Comparison of ENCODE assay signal across 12 cellular contexts in the genomic region with DNA sequence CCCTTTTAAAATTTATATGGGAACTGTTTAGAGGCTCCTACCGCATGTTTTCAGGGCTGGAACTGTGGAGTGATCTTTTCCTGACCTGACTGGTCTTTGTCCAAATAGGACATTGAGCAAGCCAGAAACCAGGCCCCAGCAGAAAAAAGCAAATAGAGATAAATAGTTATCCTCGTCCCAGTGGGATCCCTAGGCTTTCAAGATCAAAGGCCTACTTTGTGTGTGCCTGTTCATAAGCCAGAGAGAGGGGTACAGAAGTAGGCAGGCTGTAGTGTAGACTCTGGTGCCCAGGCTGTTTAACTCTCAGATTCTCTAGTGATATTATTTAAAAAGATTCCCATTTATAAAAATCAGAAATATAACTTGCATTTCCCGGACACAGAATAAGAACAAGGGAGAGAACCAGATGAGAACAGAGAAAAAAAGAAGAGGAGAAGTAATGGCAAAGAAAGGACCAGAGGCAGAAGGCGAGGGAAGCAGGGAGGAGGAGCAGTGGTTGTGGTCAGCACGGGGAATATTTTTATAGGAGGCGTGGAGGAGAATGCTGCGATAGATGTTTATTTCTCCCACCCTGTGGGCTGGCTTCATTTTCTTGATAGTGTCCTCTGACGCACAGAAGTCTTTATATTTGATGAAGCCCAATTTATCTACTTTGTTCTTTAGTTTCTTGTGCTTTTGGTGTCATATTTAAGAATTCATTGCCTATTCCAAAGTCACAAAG.
DNase-seq lines count a peak whose midpoint lies in the region; ATAC-seq, FAIRE-seq and TF ChIP-seq lines count a peak whose summit lies in the region.
"Had no signal": no experiment of that assay in that cellular context is flagged by ENCODE, and none has a peak within 500 bp of the region (broad histone marks: within the 10 kb centered on the region; RNA-seq: fewer than 3 reads in every experiment).

No MANE protein-coding gene starts in this region.

- H3K4me3 ChIP-seq in A549: no peak overlapping the region
- no peak overlapping the region for H3K4me3 ChIP-seq in heart left ventricle
- H3K4me3 ChIP-seq in trophoblast cell (ENCODE audit: low read depth, low read length): no peak overlapping the region

- CTCF ChIA-PET in A549 (lab: Yijun Ruan, JAX): interaction anchor here (0.6 to 1.3 kb wide), 2 partner anchors 20 to 45 kb away, joined by 3 to 4 read pairs; no protein-coding TSS in a partner anchor

- H3K9me3 ChIP-seq in A549: peaks cover 9% of the 10 kb centered on the region; the same call in 2 of the 3 replicates
- H3K9me3 ChIP-seq in heart left ventricle: peaks cover 0 to 6% (median 0%) of the 10 kb centered on the region in 12 donors
- H3K9me3 ChIP-seq in trophoblast cell (ENCODE audit: insufficient read depth, low read depth, low read length): peaks cover 1% of the 10 kb centered on the region
- H3K9me3 ChIP-seq: SK-N-SH had no signal

- no peak overlapping the region for H3K14ac ChIP-seq in trophoblast cell (ENCODE audit: low read length)

- no peak overlapping the region for H2AFZ ChIP-seq in trophoblast cell (ENCODE audit: insufficient read depth, low read length, poor library complexity)

- H3K18ac ChIP-seq in trophoblast cell (ENCODE audit: low read length): no peak overlapping the region

- H2BK5ac ChIP-seq in trophoblast cell (ENCODE audit: low read depth, low read length, poor library complexity): no peak overlapping the region

- no peak overlapping the region for H3K9ac ChIP-seq in trophoblast cell (ENCODE audit: low read length)
- H3K9ac ChIP-seq: SK-N-SH had no signal

- H3K4ac ChIP-seq in trophoblast cell (ENCODE audit: low read depth, low read length): peak overlapping the region; percentile 52

- H3K79me2 ChIP-seq in trophoblast cell (ENCODE audit: control insufficient read depth, insufficient read depth, low read length, poor library complexity): no peaks in the 10 kb centered on the region

- H3K27me3 ChIP-seq in heart left ventricle: no peaks in the 10 kb centered on the region
- H3K27me3 ChIP-seq in trophoblast cell (ENCODE audit: insufficient read depth, low read length): no peaks in the 10 kb centered on the region

- peaks cover 4% of the 10 kb centered on the region for H3K79me1 ChIP-seq in trophoblast cell (ENCODE audit: low read length)

- H4K91ac ChIP-seq in trophoblast cell (ENCODE audit: low read depth, low read length): no peak overlapping the region

- peak overlapping the region; percentile 62 for H3K4me2 ChIP-seq in A549
- H3K4me2 ChIP-seq in trophoblast cell (ENCODE audit: low read length): no peak overlapping the region
- H3K4me2 ChIP-seq: SK-N-SH had no signal

- peak overlapping the region; percentile 84 for H2BK12ac ChIP-seq in trophoblast cell (ENCODE audit: low read length)

- H3K27ac ChIP-seq in A549: peak overlapping the region; percentile 80 to 83
- H3K27ac ChIP-seq in heart left ventricle: peak overlapping the region in 11 of 12 donors; percentile 22 to 67 (median 52)
- peak overlapping the region; percentile 37 for H3K27ac ChIP-seq in trophoblast cell (ENCODE audit: low read depth, low read length)

- intact Hi-C loops in heart left ventricle (cut with DNase I): loop anchor here in 1 of 10 donors (5.0 kb wide), 1 partner anchor 35 kb away; no protein-coding TSS in a partner anchor

- DNase-seq in A549 (ENCODE audit: low read depth in 1 of 2, low spot score in 1 of 2) (peak in 1 of 2 experiments; percentile 85), SW480 (ENCODE audit: low spot score) (peak; percentile 58), heart left ventricle (no peak), trophoblast cell (no peak)
- DNase-seq in stimulated activated naive CD8-positive, alpha-beta T cell treated with anti-CD3 and anti-CD28 coated beads, Interleukin-15, Interleukin-2, amounts not matched to agents 100 U/mL and 50 U/mL, for 24 hours: no peak
- DNase-seq: activated CD4-positive, alpha-beta memory T cell treated with anti-CD3 and anti-CD28 coated beads, Interleukin-2, amount 10 ng/mL, durations not matched to agents 7 days and 5 days; GF-D8; SK-N-SH had no signal

- no peak for TF ChIP-seq CTCF in A549 (IDR thresholded peaks at IDR 0.05)
- TF ChIP-seq CTCF in heart left ventricle (IDR thresholded peaks at IDR 0.05): no peak

- H3K23ac ChIP-seq in trophoblast cell (ENCODE audit: low read length): no peak overlapping the region

- 0 out of 5 replicates have a peak, but pooled peaks of 1 of the 2 experiments have one; percentile 11 for TF ChIP-seq RAD21 in A549 (conservative IDR thresholded peaks at IDR 0.05 in 1 of 2, IDR thresholded peaks at IDR 0.05 in 1 of 2)

- H3K36me3 ChIP-seq in heart left ventricle (no peaks in the 10 kb centered on the region), trophoblast cell (ENCODE audit: control insufficient read depth in 1 of 2, insufficient read depth in 2 of 2, low read length in 2 of 2) (peaks cover 0 to 2% of the 10 kb centered on the region in 2 experiments)

- no peak overlapping the region for H4K12ac ChIP-seq in trophoblast cell (ENCODE audit: low read depth, low read length)

- H2BK120ac ChIP-seq in trophoblast cell (ENCODE audit: insufficient read depth, low read length, poor library complexity): no peak overlapping the region

- no peak overlapping the region for H4K8ac ChIP-seq in trophoblast cell (ENCODE audit: low read depth, low read length)

- peaks cover 64% of the 10 kb centered on the region for H3K4me1 ChIP-seq in A549
- peaks cover 0 to 53% (median 23%) of the 10 kb centered on the region in 12 donors for H3K4me1 ChIP-seq in heart left ventricle
- peaks cover 0 to 4% of the 10 kb centered on the region in 2 experiments for H3K4me1 ChIP-seq in trophoblast cell (ENCODE audit: control insufficient read depth in 1 of 2, insufficient read depth in 2 of 2, low read length in 2 of 2)

- FAIRE-seq in A549 (lab: Jason Lieb, UNC): no peak
- FAIRE-seq: GM19239 had no signal

- peak in 1 of 2 experiments; percentile 87; a peak in 4 of 6 replicates for ATAC-seq in A549
- ATAC-seq in heart left ventricle: peak; percentile 70 to 83 (median 78)
- ATAC-seq in stimulated activated naive CD8-positive, alpha-beta T cell treated with anti-CD3 and anti-CD28 coated beads, Interleukin-15, Interleukin-2, amounts not matched to agents 100 U/mL and 50 U/mL, for 24 hours: no peak
- no peak for ATAC-seq in GM18502 (IDR thresholded peaks at IDR 0.05; ENCODE audit: poor library complexity, unreplicated experiment)
- no peak for ATAC-seq in HG03135 (IDR thresholded peaks at IDR 0.05; ENCODE audit: unreplicated experiment)
- no peak for ATAC-seq in GM21576 (IDR thresholded peaks at IDR 0.05; ENCODE audit: unreplicated experiment)

- 8% methylated on average over 8 of the region's 8 CpGs for WGBS in A549 (ENCODE audit: missing lambda C conversion rate)
- 59 to 66% (median 62%) methylated on average over 8 of the region's 8 CpGs for WGBS in heart left ventricle, 4 donors
- no CpG with 5 or more reads among the region's 8 CpGs for WGBS in trophoblast cell (ENCODE audit: extremely low coverage, insufficient coverage, insufficient read length)

- TF ChIP-seq EP300 in A549 (IDR thresholded peaks at IDR 0.05): peak in 1 of 2 experiments; percentile 61; a peak in 2 of 5 replicates

- TF ChIP-seq POLR2A in A549 (IDR thresholded peaks at IDR 0.05; ENCODE audit: low read length) (no peak), heart left ventricle (IDR thresholded peaks at IDR 0.05) (no peak)

- no peak overlapping the region for H2AK5ac ChIP-seq in trophoblast cell (ENCODE audit: low read length)

- POLR2A ChIA-PET in A549 (lab: Yijun Ruan, JAX): interaction anchor here (0.6 kb wide), 1 partner anchor 183 kb away, joined by 3 read pairs; no protein-coding TSS in a partner anchor

TF ChIP-seq in A549, 52 proteins besides CTCF, POLR2A, EP300 and RAD21:
- TF ChIP-seq ZNF302 (CRISPR knock-in tag; IDR thresholded peaks at IDR 0.05) (no peak), JUN (IDR thresholded peaks at IDR 0.05) (peak in 1 of 2 experiments; percentile 60; a peak in 2 of 5 replicates), CEBPB (IDR thresholded peaks at IDR 0.05) (peak in 1 of 2 experiments; percentile 66; a peak in 2 of 4 replicates), GATA3 (IDR thresholded peaks at IDR 0.05; ENCODE audit: borderline replicate concordance) (0 out of 2 replicates have a peak, but pooled peaks have one; percentile 45), RNF2 (IDR thresholded peaks at IDR 0.05; ENCODE audit: borderline replicate concordance, low read depth) (no peak), FOXS1 (CRISPR knock-in tag; IDR thresholded peaks at IDR 0.05) (no peak), MYC (IDR thresholded peaks at IDR 0.05; ENCODE audit: borderline replicate concordance, low read length) (no peak), HDAC2 (IDR thresholded peaks at IDR 0.05) (no peak), ZC3H11A (IDR thresholded peaks at IDR 0.05) (no peak), KDM5A (IDR thresholded peaks at IDR 0.05) (no peak), HOXB5 (CRISPR knock-in tag; IDR thresholded peaks at IDR 0.05) (peak; percentile 35; the same call in 1 of the 2 replicates)
- TF ChIP-seq, protein P1, sequence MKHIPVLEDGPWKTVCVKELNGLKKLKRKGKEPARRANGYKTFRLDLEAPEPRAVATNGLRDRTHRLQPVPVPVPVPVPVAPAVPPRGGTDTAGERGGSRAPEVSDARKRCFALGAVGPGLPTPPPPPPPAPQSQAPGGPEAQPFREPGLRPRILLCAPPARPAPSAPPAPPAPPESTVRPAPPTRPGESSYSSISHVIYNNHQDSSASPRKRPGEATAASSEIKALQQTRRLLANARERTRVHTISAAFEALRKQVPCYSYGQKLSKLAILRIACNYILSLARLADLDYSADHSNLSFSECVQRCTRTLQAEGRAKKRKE (CRISPR knock-in tag; IDR thresholded peaks at IDR 0.05; ENCODE audit: low read depth): no peak
- TF ChIP-seq, protein P2, sequence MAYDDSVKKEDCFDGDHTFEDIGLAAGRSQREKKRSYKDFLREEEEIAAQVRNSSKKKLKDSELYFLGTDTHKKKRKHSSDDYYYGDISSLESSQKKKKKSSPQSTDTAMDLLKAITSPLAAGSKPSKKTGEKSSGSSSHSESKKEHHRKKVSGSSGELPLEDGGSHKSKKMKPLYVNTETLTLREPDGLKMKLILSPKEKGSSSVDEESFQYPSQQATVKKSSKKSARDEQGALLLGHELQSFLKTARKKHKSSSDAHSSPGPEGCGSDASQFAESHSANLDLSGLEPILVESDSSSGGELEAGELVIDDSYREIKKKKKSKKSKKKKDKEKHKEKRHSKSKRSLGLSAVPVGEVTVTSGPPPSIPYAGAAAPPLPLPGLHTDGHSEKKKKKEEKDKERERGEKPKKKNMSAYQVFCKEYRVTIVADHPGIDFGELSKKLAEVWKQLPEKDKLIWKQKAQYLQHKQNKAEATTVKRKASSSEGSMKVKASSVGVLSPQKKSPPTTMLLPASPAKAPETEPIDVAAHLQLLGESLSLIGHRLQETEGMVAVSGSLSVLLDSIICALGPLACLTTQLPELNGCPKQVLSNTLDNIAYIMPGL (CRISPR knock-in tag; IDR thresholded peaks at IDR 0.05; ENCODE audit: borderline replicate concordance): no peak

Comparison
In these comparisons a context has a peak if more than half of its experiments do, and no peak if none do; other contexts are left out.
1. ATAC-seq: peak in heart left ventricle (4 of 4); none in stimulated activated naive CD8-positive, alpha-beta T cell treated with anti-CD3 and anti-CD28 coated beads, Interleukin-15, Interleukin-2, amounts not matched to agents 100 U/mL and 50 U/mL, for 24 hours (single experiment), GM18502 (single experiment), HG03135 (single experiment) and GM21576 (single experiment).
2. Peak in every context shown above with its lines, with median percentiles within 50 percentile points of each other: H3K27ac ChIP-seq.